Comparison of ENCODE assay signal across 1 cellular context in the genomic region with DNA sequence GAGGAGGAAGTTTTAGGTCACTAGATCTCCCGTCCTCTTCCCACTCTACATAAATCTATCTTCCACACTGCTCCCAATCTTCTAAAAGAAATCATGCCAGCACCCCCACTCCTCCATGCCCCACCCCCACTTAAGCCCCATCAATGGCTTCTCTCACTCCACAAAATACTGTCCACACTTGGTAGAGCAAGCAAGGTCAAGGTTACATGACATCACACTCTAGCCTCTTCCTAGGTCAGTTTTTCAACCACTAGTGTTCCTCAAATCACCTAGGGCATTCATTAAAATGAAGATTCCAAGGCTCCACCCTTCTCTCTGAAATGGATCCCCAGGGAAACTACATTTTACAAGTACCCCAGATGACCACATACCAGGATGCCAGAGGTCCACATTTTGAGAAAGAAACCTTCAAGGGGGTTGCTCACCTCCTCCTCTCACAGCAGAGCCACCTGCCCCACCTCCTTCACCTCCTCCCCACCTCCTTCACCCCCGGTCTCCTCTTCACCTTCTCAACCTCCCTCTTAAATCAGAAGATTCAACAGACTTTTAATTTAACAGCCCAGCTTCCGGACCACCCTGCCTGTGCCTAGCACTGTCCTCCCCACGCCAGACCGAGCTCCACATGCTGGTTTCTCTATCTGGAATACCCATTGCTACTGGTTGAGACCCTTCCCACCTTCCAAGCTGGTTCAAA.
TF ChIP-seq lines count a peak whose summit lies in the region.

No MANE protein-coding gene starts in this region.

TF ChIP-seq in GM12878, 131 proteins besides CTCF, POLR2A, EP300 and RAD21:
- TF ChIP-seq HDGF (IDR thresholded peaks at IDR 0.05) (no peak), ESRRA (IDR thresholded peaks at IDR 0.05; ENCODE audit: low read length) (peak; percentile 66; the same call in 1 of the 2 replicates), NFIC (IDR thresholded peaks at IDR 0.05; ENCODE audit: low read depth, low read length) (0 out of 2 replicates have a peak, but pooled peaks have one; percentile 7), YY1 (IDR thresholded peaks at IDR 0.05; ENCODE audit: low read depth, low read length) (0 out of 2 replicates have a peak, but pooled peaks have one; percentile 12), WRNIP1 (IDR thresholded peaks at IDR 0.05; ENCODE audit: borderline replicate concordance, low read depth, low read length) (no peak), IKZF1 (conservative IDR thresholded peaks at IDR 0.05) (0 out of 2 replicates have a peak, but pooled peaks have one; percentile 18), ATF7 (IDR thresholded peaks at IDR 0.05; ENCODE audit: low read depth) (peak; percentile 16; the same call in 1 of the 2 replicates), NR2F1 (conservative IDR thresholded peaks at IDR 0.05) (0 out of 2 replicates have a peak, but pooled peaks have one; percentile 34)
- TF ChIP-seq, protein P1, sequence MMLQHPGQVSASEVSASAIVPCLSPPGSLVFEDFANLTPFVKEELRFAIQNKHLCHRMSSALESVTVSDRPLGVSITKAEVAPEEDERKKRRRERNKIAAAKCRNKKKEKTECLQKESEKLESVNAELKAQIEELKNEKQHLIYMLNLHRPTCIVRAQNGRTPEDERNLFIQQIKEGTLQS (IDR thresholded peaks at IDR 0.05; ENCODE audit: borderline replicate concordance, extremely low read depth, low read depth, low read length), result no peak
